Comparison of ENCODE assay signal across 1 cellular context in the genomic region with DNA sequence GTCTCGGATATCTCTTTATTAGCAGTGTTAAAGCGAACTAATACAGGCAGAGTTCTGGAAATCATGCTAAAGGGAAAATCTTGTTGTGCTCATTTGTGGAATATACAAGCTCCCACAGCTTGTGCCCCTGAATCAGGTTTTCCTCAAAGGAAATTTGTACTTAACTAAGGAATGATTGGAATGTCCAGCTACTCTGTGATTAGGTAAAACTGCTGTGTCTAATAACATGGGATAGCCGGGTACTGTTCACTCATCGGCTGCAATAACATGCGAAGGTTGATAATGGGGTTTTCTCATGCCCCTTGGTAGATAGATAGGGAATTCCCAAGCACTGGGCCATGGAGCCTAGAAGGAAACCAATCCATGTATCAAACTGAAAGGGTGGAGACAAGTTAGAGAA.
TF ChIP-seq lines count a peak whose summit lies in the region.

No MANE protein-coding gene starts in this region.

TF ChIP-seq in HCT116, 20 proteins besides CTCF, POLR2A, EP300 and RAD21 (continued from another document):
- TF ChIP-seq JUND (IDR thresholded peaks at IDR 0.05), result no peak
